In genomic region chr1:16645883-16646664, GRCh38 we compare ENCODE assay signal across 9 cellular contexts. TPM values are rescaled to one million over a fixed set of nuclear protein-coding genes. Genes with fewer than 3 reads are reported as not detected.
DNase-seq lines count a peak whose midpoint lies in the region; ATAC-seq, FAIRE-seq and TF ChIP-seq lines count a peak whose summit lies in the region.
"Not testable (repeated sequence)": the region's sequence is repeated elsewhere in the genome, so short reads cannot be mapped to it uniquely, and the experiment has no call there.
"Had no signal": no experiment of that assay in that cellular context is flagged by ENCODE, and none has a peak within 500 bp of the region (broad histone marks: within the 10 kb centered on the region; RNA-seq: fewer than 3 reads in every experiment).

No MANE protein-coding gene starts in this region.

- H3K9me3 ChIP-seq in body of pancreas, heart left ventricle, lower lobe of right lung, pancreas: not testable (repeated sequence)

- H3K4me1 ChIP-seq in body of pancreas (peaks cover 26% of the 10 kb centered on the region), heart left ventricle (peaks cover 6 to 40% (median 30%) of the 10 kb centered on the region in 12 donors), lower lobe of right lung (peaks cover 24% of the 10 kb centered on the region), pancreas (peaks cover 21 to 27% (median 21%) of the 10 kb centered on the region in 3 donors)

- not testable (repeated sequence) for H3K4me3 ChIP-seq in body of pancreas, heart left ventricle, lower lobe of right lung, pancreas

- not testable (repeated sequence) for H3K36me3 Mint-ChIP-seq in CD14-positive monocyte; activated T-cell treated with anti-CD3 and anti-CD28 coated beads, Interleukin-2, amount 50 U/mL, for 4 hours (ENCODE audit: insufficient read depth)

- H3K4me3 Mint-ChIP-seq in CD14-positive monocyte, result peak overlapping the region in 1 of 2 donors; percentile 66
- H3K4me3 Mint-ChIP-seq in activated T-cell treated with anti-CD3 and anti-CD28 coated beads, Interleukin-2, amount 50 U/mL, for 4 hours, result not testable (repeated sequence)
- peak overlapping the region in 1 of 2 donors; percentile 16 for H3K4me3 Mint-ChIP-seq in stimulated activated naive CD8-positive, alpha-beta T cell treated with anti-CD3 and anti-CD28 coated beads, Interleukin-15, amount 100 ng/mL, for 72 hours

- not testable (repeated sequence) for FAIRE-seq in pancreas (lab: Jason Lieb, UNC)

- not testable (repeated sequence) for H3K9me3 Mint-ChIP-seq in CD14-positive monocyte; activated T-cell treated with anti-CD3 and anti-CD28 coated beads, Interleukin-2, amount 50 U/mL, for 4 hours; stimulated activated naive CD8-positive, alpha-beta T cell treated with anti-CD3 and anti-CD28 coated beads, Interleukin-15, amount 100 ng/mL, for 72 hours

- H3K36me3 ChIP-seq in body of pancreas (replicated peaks in 1 of 2; ENCODE audit: insufficient read depth in 1 of 2, low read depth in 2 of 2); heart left ventricle; lower lobe of right lung; pancreas: not testable (repeated sequence)

- intact Hi-C loops in CD14-positive monocyte (cut with micrococcal nuclease), result loop anchor here in 1 of 2 donors (10.0 kb wide), 1 partner anchor 259 kb away; no protein-coding TSS in a partner anchor
- intact Hi-C loops in body of pancreas (cut with DNase I); lower lobe of right lung (cut with DNase I); pancreas (cut with DNase I): not testable (repeated sequence)
- intact Hi-C loops in heart left ventricle (cut with DNase I), result loop anchor here in 2 of 10 donors (2.0 kb wide), 1 partner anchor 33 kb away; the partner anchor contains the start of gene NBPF1 (in 2 of the 2)

- TF ChIP-seq POLR2A in body of pancreas (IDR thresholded peaks at IDR 0.05); heart left ventricle (IDR thresholded peaks at IDR 0.05): not testable (repeated sequence)

- not testable (repeated sequence) for TF ChIP-seq CTCF in CD14-positive monocyte (IDR thresholded peaks at IDR 0.05); VCaP (conservative IDR thresholded peaks at IDR 0.05); body of pancreas (IDR thresholded peaks at IDR 0.05); heart left ventricle (IDR thresholded peaks at IDR 0.05); lower lobe of right lung (IDR thresholded peaks at IDR 0.05); pancreas (IDR thresholded peaks at IDR 0.05)

- not testable (repeated sequence) for ATAC-seq in activated T-cell treated with anti-CD3 and anti-CD28 coated beads, Interleukin-2, amount 50 U/mL, for 4 hours; body of pancreas; heart left ventricle; lower lobe of right lung; pancreas; stimulated activated naive CD8-positive, alpha-beta T cell treated with anti-CD3 and anti-CD28 coated beads, Interleukin-15, amount 100 ng/mL, for 72 hours

- H3K27me3 Mint-ChIP-seq in CD14-positive monocyte (ENCODE audit: low read depth in 3 of 3), result peaks cover 14 to 28% (median 18%) of the 10 kb centered on the region in 3 donors
- H3K27me3 Mint-ChIP-seq in activated T-cell treated with anti-CD3 and anti-CD28 coated beads, Interleukin-2, amount 50 U/mL, for 4 hours (ENCODE audit: low read depth); stimulated activated naive CD8-positive, alpha-beta T cell treated with anti-CD3 and anti-CD28 coated beads, Interleukin-15, amount 100 ng/mL, for 72 hours: not testable (repeated sequence)

- not testable (repeated sequence) for H3K27ac Mint-ChIP-seq in CD14-positive monocyte; stimulated activated naive CD8-positive, alpha-beta T cell treated with anti-CD3 and anti-CD28 coated beads, Interleukin-15, amount 100 ng/mL, for 72 hours

- not testable (repeated sequence) for H3K27me3 ChIP-seq in body of pancreas; lower lobe of right lung (ENCODE audit: low read depth); pancreas
- peaks cover 0 to 12% (median 2%) of the 10 kb centered on the region in 9 donors for H3K27me3 ChIP-seq in heart left ventricle

- WGBS in body of pancreas, 2 donors, result 82 to 90% methylated on average over 14 to 17 of the region's 17 CpGs
- 89 to 92% (median 90%) methylated on average over 15 to 17 of the region's 17 CpGs for WGBS in heart left ventricle, 4 donors
- 87% methylated on average over 16 to 17 of the region's 17 CpGs for WGBS in pancreas, 2 donors

- H3K27ac ChIP-seq in VCaP, result peak overlapping the region; percentile 88
- H3K27ac ChIP-seq in body of pancreas, result peak overlapping the region in 2 of 4 donors; percentile 83 to 86
- H3K27ac ChIP-seq in heart left ventricle, lower lobe of right lung: not testable (repeated sequence)
- H3K27ac ChIP-seq in pancreas, result peak overlapping the region in 2 of 4 donors; percentile 62 to 80

- DNase-seq in CD14-positive monocyte (ENCODE audit: low spot score), result peak; percentile 36
- peak; percentile 4 for DNase-seq in activated T-cell treated with anti-CD3 and anti-CD28 coated beads, Interleukin-2, amount 50 U/mL, for 4 hours
- peak; percentile 2 to 19 (median 14) for DNase-seq in body of pancreas
- peak; percentile 7 to 66 (median 27) for DNase-seq in heart left ventricle
- DNase-seq in lower lobe of right lung, result peak; percentile 52
- DNase-seq in pancreas, result peak; percentile 19 to 78 (median 42)
- DNase-seq in stimulated activated naive CD8-positive, alpha-beta T cell treated with anti-CD3 and anti-CD28 coated beads, Interleukin-15, amount 100 ng/mL, for 72 hours, result peak; percentile 10 to 11

- not testable (repeated sequence) for H3K4me1 Mint-ChIP-seq in CD14-positive monocyte; activated T-cell treated with anti-CD3 and anti-CD28 coated beads, Interleukin-2, amount 50 U/mL, for 4 hours (ENCODE audit: low read depth); stimulated activated naive CD8-positive, alpha-beta T cell treated with anti-CD3 and anti-CD28 coated beads, Interleukin-15, amount 100 ng/mL, for 72 hours

RNA-seq across cellular contexts. Expression of gene RNU1-3, which starts 20.7 kb away (rescaled TPM):
- polyA plus RNA-seq in CD14-positive monocyte (not detected), heart left ventricle (not detected), pancreas (not detected)
- 1,000 to 10,000 TPM; 1,321 to 1,622 (median 1,616) TPM for total RNA-seq in activated T-cell treated with anti-CD3 and anti-CD28 coated beads, Interleukin-2, amount 50 U/mL, for 4 hours
- total RNA-seq in body of pancreas (over 10,000 TPM in 1 of 2 donors, under 1 TPM in 1; under 0.01 to 15,479 TPM), heart left ventricle (1,000 to 10,000 TPM in 6 of 9 donors, 100 to 1,000 TPM in 1, not detected in 2; 364 to 3,776 (median 2,470) TPM), lower lobe of right lung (6,803 TPM), pancreas (1,000 to 10,000 TPM in 4 of 6 donors, 100 to 1,000 TPM in 2; 687 to 5,169 (median 2,340) TPM)
- polyA plus RNA-seq: thymus had no signal

RNA-seq across cellular contexts. Expression of gene NBPF1, which starts 32.7 kb away (rescaled TPM):
- 1 to 10 TPM; 2.6 to 4.3 TPM for polyA plus RNA-seq in CD14-positive monocyte
- 1 to 10 TPM; 4.9 to 8.4 (median 5.8) TPM for total RNA-seq in activated T-cell treated with anti-CD3 and anti-CD28 coated beads, Interleukin-2, amount 50 U/mL, for 4 hours
- total RNA-seq in body of pancreas, result 10 to 100 TPM; 22.3 to 41.5 TPM
- total RNA-seq in heart left ventricle, result 10 to 100 TPM in 8 of 9 donors, 1 to 10 TPM in 1; 4.7 to 18.2 (median 14.3) TPM
- polyA plus RNA-seq in heart left ventricle, result 1 to 10 TPM; 4.4 to 4.8 TPM
- total RNA-seq in lower lobe of right lung, result 35.3 TPM
- 10 to 100 TPM; 12.4 to 32.2 (median 14.3) TPM for total RNA-seq in pancreas
- polyA plus RNA-seq in pancreas, result 1 to 10 TPM; 4.0 to 5.8 TPM
